21 cellular contexts compared by ENCODE assay signal in the genomic region with DNA sequence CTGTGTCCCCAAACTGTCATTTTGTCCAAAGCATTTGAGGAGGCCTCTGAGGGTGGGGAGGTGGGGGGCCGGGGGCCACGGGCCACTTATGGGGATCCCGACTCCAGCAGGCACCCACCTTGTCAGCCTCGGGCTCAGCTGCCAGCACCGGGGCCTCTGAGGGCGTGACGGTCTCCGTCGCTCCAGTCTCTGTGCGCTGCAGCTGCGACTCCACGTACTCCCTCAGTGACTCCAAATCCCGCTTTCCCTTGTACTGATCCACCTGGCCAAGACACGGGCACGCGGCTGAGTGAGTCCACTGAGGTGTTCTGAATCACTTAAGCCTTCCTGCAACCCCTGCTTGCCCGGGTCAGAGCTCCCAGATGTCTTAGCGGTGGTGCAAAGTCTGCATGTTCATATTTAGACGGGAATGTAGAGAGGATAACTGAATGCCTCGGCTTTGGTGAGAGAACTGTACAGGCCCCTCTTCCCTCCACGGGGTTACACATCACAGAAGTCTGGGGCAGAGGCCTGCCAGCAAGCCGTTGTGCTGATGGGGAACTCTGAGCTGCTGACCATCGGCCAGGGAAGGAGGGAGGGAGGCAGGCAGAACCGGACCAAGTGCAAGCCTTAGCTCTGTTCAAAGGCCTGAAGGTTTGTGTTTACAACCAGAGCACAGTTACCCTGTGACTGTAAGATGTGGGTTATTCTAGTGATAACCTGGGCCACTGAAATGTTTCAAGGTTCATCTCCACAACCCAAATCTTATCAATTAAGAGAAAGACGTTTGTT.
"Had no signal": no experiment of that assay in that cellular context is flagged by ENCODE, and none has a peak within 500 bp of the region (broad histone marks: within the 10 kb centered on the region; RNA-seq: fewer than 3 reads in every experiment).

No MANE protein-coding gene starts in this region.

- H3K4me3 ChIP-seq: MG63 had no signal

- H3K27ac ChIP-seq: RWPE1 had no signal

- H3K9me3 ChIP-seq: MG63, SK-N-SH had no signal

- H3K27me3 ChIP-seq: MG63 had no signal

- ATAC-seq: Panc1, PC-3, T-cell had no signal

- H3K4me2 ChIP-seq: SK-N-SH had no signal

- H3K9me2 ChIP-seq: SK-N-SH had no signal

- H3K9ac ChIP-seq: SK-N-SH had no signal

- DNase-seq: Karpas-422; KBM-7; MG63; NCI-H1092 treated with DMSO at 0.1 percent for 48 hours; NCI-H1436; NCI-H187; NCI-H2029; NCI-H2081 treated with DMSO at 0.1 percent for 48 hours; NCI-H2171; NCI-H345; NCI-H446 treated with DMSO at 0.1 percent for 48 hours; NCI-H510A treated with DMSO at 0.1 percent for 48 hours; NCI-H526; NK-92 treated with Interleukin-12 subunit alpha and Interleukin-12 subunit beta, amount 100 ng/mL, for 24 hours; PC-3; SHP77; SK-N-SH; SW 1271; T-cell had no signal
